21 cellular contexts compared by ENCODE assay signal in genomic region chr18:77076111-77076510, GRCh38. TPM values are rescaled to one million over a fixed set of nuclear protein-coding genes. Genes with fewer than 3 reads are reported as not detected.
DNase-seq lines count a peak whose midpoint lies in the region; ATAC-seq and TF ChIP-seq lines count a peak whose summit lies in the region.
"Had no signal": no experiment of that assay in that cellular context is flagged by ENCODE, and none has a peak within 500 bp of the region (broad histone marks: within the 10 kb centered on the region; RNA-seq: fewer than 3 reads in every experiment).

No MANE protein-coding gene starts in this region.

- H3K4me1 Mint-ChIP-seq in CD4-positive, alpha-beta memory T cell, result peaks cover 67 to 99% (median 87%) of the 10 kb centered on the region in 4 donors
- peaks cover 50% of the 10 kb centered on the region for H3K4me1 Mint-ChIP-seq in activated T-helper 17 cell treated with anti-CD3 and anti-CD28 coated beads, Interleukin-2, amount 50 U/mL, for 72 hours
- peaks cover 80 to 88% of the 10 kb centered on the region in 2 donors for H3K4me1 Mint-ChIP-seq in natural killer cell treated with Interleukin-12 subunit alpha and Interleukin-12 subunit beta and Interleukin-15 and Interleukin-18, amount 100 ng/mL, for 72 hours (ENCODE audit: low read depth in 2 of 2)
- H3K4me1 Mint-ChIP-seq in activated CD4-positive, alpha-beta T cell treated with anti-CD3 and anti-CD28 coated beads, Interleukin-2, amount 10 ng/mL, durations not matched to agents 24 days and 14 days, result peaks cover 64% of the 10 kb centered on the region

- TF ChIP-seq POLR2A in suprapubic skin (IDR thresholded peaks at IDR 0.05), result no peak

- no peak overlapping the region for H3K9ac ChIP-seq in BLaER1 treated with 17β-estradiol and CSF1 and Interleukin-3, amounts not matched to agents 10 nM and 100 nM

- H3K27me3 ChIP-seq in BLaER1 treated with 17β-estradiol and CSF1 and Interleukin-3, amounts not matched to agents 10 nM and 100 nM, result no peaks in the 10 kb centered on the region
- H3K27me3 ChIP-seq in CD4-positive, alpha-beta memory T cell (ENCODE audit: insufficient read depth, low read length), result no peaks in the 10 kb centered on the region
- H3K27me3 ChIP-seq in suprapubic skin, result no peaks in the 10 kb centered on the region

- TF ChIP-seq EP300 in suprapubic skin (IDR thresholded peaks at IDR 0.05), result no peak

- no peaks in the 10 kb centered on the region for H3K27me3 Mint-ChIP-seq in CD4-positive, alpha-beta memory T cell
- H3K27me3 Mint-ChIP-seq in activated T-helper 17 cell treated with anti-CD3 and anti-CD28 coated beads, Interleukin-2, amount 50 U/mL, for 72 hours, result no peaks in the 10 kb centered on the region
- no peaks in the 10 kb centered on the region for H3K27me3 Mint-ChIP-seq in natural killer cell treated with Interleukin-12 subunit alpha and Interleukin-12 subunit beta and Interleukin-15 and Interleukin-18, amount 100 ng/mL, for 72 hours
- no peaks in the 10 kb centered on the region for H3K27me3 Mint-ChIP-seq in activated CD4-positive, alpha-beta T cell treated with anti-CD3 and anti-CD28 coated beads, Interleukin-2, amount 10 ng/mL, durations not matched to agents 24 days and 14 days
- H3K27me3 Mint-ChIP-seq: B cell had no signal

- H3K27ac ChIP-seq in BLaER1 treated with 17β-estradiol and CSF1 and Interleukin-3, amounts not matched to agents 10 nM and 100 nM, result peak overlapping the region in 6 of 11 experiments; percentile 3 to 35 (median 12); a peak in 6 of 22 replicates
- H3K27ac ChIP-seq in CD4-positive, alpha-beta memory T cell (ENCODE audit: low read depth, low read length), result no peak overlapping the region
- H3K27ac ChIP-seq in suprapubic skin, result no peak overlapping the region

- CTCF ChIA-PET in CD4-positive, alpha-beta memory T cell (lab: Charles Lee; ENCODE audit: partially characterized antibody), result interaction anchor here (1.4 kb wide), 1 partner anchor 76 kb away, joined by 3 read pairs; no protein-coding TSS in a partner anchor

- peaks cover 24 to 45% of the 10 kb centered on the region in 2 donors for H3K36me3 Mint-ChIP-seq in CD4-positive, alpha-beta memory T cell
- peaks cover 68% of the 10 kb centered on the region for H3K36me3 Mint-ChIP-seq in activated T-helper 17 cell treated with anti-CD3 and anti-CD28 coated beads, Interleukin-2, amount 50 U/mL, for 72 hours (ENCODE audit: low read depth)
- H3K36me3 Mint-ChIP-seq in natural killer cell treated with Interleukin-12 subunit alpha and Interleukin-12 subunit beta and Interleukin-15 and Interleukin-18, amount 100 ng/mL, for 72 hours, result peaks cover 9% of the 10 kb centered on the region
- H3K36me3 Mint-ChIP-seq in activated CD4-positive, alpha-beta T cell treated with anti-CD3 and anti-CD28 coated beads, Interleukin-2, amount 10 ng/mL, durations not matched to agents 24 days and 14 days (ENCODE audit: low read depth), result peaks cover 36% of the 10 kb centered on the region

- DNase-seq in CD4-positive, alpha-beta memory T cell, result no peak
- DNase-seq in natural killer cell treated with Interleukin-12 subunit alpha and Interleukin-12 subunit beta and Interleukin-15 and Interleukin-18, amount 100 ng/mL, for 72 hours (ENCODE audit: low spot score), result no peak
- no peak for DNase-seq in activated CD4-positive, alpha-beta T cell treated with anti-CD3 and anti-CD28 coated beads, Interleukin-2, amount 10 ng/mL, durations not matched to agents 24 days and 14 days
- no peak for DNase-seq in SIG-M5 treated with dmso at 0.1 percent for 504 hours (lab: John Stamatoyannopoulos, UW; ENCODE audit: unreplicated experiment)
- no peak for DNase-seq in suprapubic skin (ENCODE audit: low spot score in 2 of 2)
- DNase-seq: Caco-2, DMS 273 treated with DMSO at 0.1 percent for 48 hours, DMS79 treated with DMSO at 0.1 percent for 48 hours, NCI-H1092, NCI-H1436, NCI-H187 treated with DMSO at 0.1 percent for 48 hours, NCI-H2107, NCI-H446 treated with DMSO at 0.1 percent for 48 hours, NCI-H526 treated with DMSO at 0.1 percent for 48 hours, Right ventricle myocardium superior had no signal

- H3K4me3 ChIP-seq in BLaER1 treated with 17β-estradiol and CSF1 and Interleukin-3, amounts not matched to agents 10 nM and 100 nM, result no peak overlapping the region
- H3K4me3 ChIP-seq in CD4-positive, alpha-beta memory T cell (ENCODE audit: low read length in 2 of 2), result no peak overlapping the region
- no peak overlapping the region for H3K4me3 ChIP-seq in suprapubic skin
- H3K4me3 ChIP-seq: A549, GM12878, K562 had no signal

- POLR2A ChIA-PET in CD4-positive, alpha-beta memory T cell (lab: Charles Lee; ENCODE audit: partially characterized antibody), result interaction anchor here (1.3 to 15.4 kb wide), 3 partner anchors 9 to 55 kb away, joined by 7 to 150 read pairs (median 7); partner anchors contain the start of gene MBP

- 90% methylated on average over 7 of the region's 9 CpGs for WGBS in suprapubic skin

- no peak for TF ChIP-seq CTCF in suprapubic skin (IDR thresholded peaks at IDR 0.05)

- peaks cover 0 to 96% (median 31%) of the 10 kb centered on the region in 11 experiments; a peak in 14 of 22 replicates for H4K20me1 ChIP-seq in BLaER1 treated with 17β-estradiol and CSF1 and Interleukin-3, amounts not matched to agents 10 nM and 100 nM

- H3K4me3 Mint-ChIP-seq in CD4-positive, alpha-beta memory T cell, result no peak overlapping the region
- no peak overlapping the region for H3K4me3 Mint-ChIP-seq in activated T-helper 17 cell treated with anti-CD3 and anti-CD28 coated beads, Interleukin-2, amount 50 U/mL, for 72 hours
- H3K4me3 Mint-ChIP-seq in natural killer cell treated with Interleukin-12 subunit alpha and Interleukin-12 subunit beta and Interleukin-15 and Interleukin-18, amount 100 ng/mL, for 72 hours, result no peak overlapping the region
- H3K4me3 Mint-ChIP-seq in activated CD4-positive, alpha-beta T cell treated with anti-CD3 and anti-CD28 coated beads, Interleukin-2, amount 10 ng/mL, durations not matched to agents 24 days and 14 days, result no peak overlapping the region
- H3K4me3 Mint-ChIP-seq: B cell had no signal

- H3K9me3 ChIP-seq in BLaER1 treated with 17β-estradiol and CSF1 and Interleukin-3, amounts not matched to agents 10 nM and 100 nM (replicated peaks in 1 of 11), result no peaks in the 10 kb centered on the region
- H3K9me3 ChIP-seq in CD4-positive, alpha-beta memory T cell (ENCODE audit: control insufficient read depth in 1 of 2, low read length in 2 of 2), result no peaks in the 10 kb centered on the region
- H3K9me3 ChIP-seq in suprapubic skin, result no peaks in the 10 kb centered on the region
- H3K9me3 ChIP-seq: A549, Caco-2 had no signal

- H3K4me1 ChIP-seq in BLaER1 treated with 17β-estradiol and CSF1 and Interleukin-3, amounts not matched to agents 10 nM and 100 nM, result peaks cover 22 to 97% (median 86%) of the 10 kb centered on the region in 10 experiments
- peaks cover 83% of the 10 kb centered on the region for H3K4me1 ChIP-seq in CD4-positive, alpha-beta memory T cell (ENCODE audit: insufficient read depth, low read length)
- peaks cover 17% of the 10 kb centered on the region for H3K4me1 ChIP-seq in suprapubic skin
- H3K4me1 ChIP-seq: Caco-2 had no signal

- peak overlapping the region in 4 of 7 donors; percentile 15 to 97 (median 68) for H3K27ac Mint-ChIP-seq in CD4-positive, alpha-beta memory T cell
- H3K27ac Mint-ChIP-seq in activated T-helper 17 cell treated with anti-CD3 and anti-CD28 coated beads, Interleukin-2, amount 50 U/mL, for 72 hours, result peak overlapping the region; percentile 50
- peak overlapping the region; percentile 95 to 97 for H3K27ac Mint-ChIP-seq in natural killer cell treated with Interleukin-12 subunit alpha and Interleukin-12 subunit beta and Interleukin-15 and Interleukin-18, amount 100 ng/mL, for 72 hours
- H3K27ac Mint-ChIP-seq in activated CD4-positive, alpha-beta T cell treated with anti-CD3 and anti-CD28 coated beads, Interleukin-2, amount 10 ng/mL, durations not matched to agents 24 days and 14 days, result no peak overlapping the region

- H3K4me2 ChIP-seq in BLaER1 treated with 17β-estradiol and CSF1 and Interleukin-3, amounts not matched to agents 10 nM and 100 nM, result peak overlapping the region in 4 of 11 experiments; percentile 7 to 17 (median 14); a peak in 5 of 22 replicates
- H3K4me2 ChIP-seq: A549 had no signal

- no peaks in the 10 kb centered on the region for H3K9me3 Mint-ChIP-seq in CD4-positive, alpha-beta memory T cell
- H3K9me3 Mint-ChIP-seq in activated T-helper 17 cell treated with anti-CD3 and anti-CD28 coated beads, Interleukin-2, amount 50 U/mL, for 72 hours, result no peaks in the 10 kb centered on the region
- H3K9me3 Mint-ChIP-seq in natural killer cell treated with Interleukin-12 subunit alpha and Interleukin-12 subunit beta and Interleukin-15 and Interleukin-18, amount 100 ng/mL, for 72 hours, result no peaks in the 10 kb centered on the region
- H3K9me3 Mint-ChIP-seq in activated CD4-positive, alpha-beta T cell treated with anti-CD3 and anti-CD28 coated beads, Interleukin-2, amount 10 ng/mL, durations not matched to agents 24 days and 14 days, result no peaks in the 10 kb centered on the region

- H3K36me3 ChIP-seq in BLaER1 treated with 17β-estradiol and CSF1 and Interleukin-3, amounts not matched to agents 10 nM and 100 nM, result peaks cover 68 to 93% (median 81%) of the 10 kb centered on the region in 11 experiments
- peaks cover 6% of the 10 kb centered on the region for H3K36me3 ChIP-seq in CD4-positive, alpha-beta memory T cell (ENCODE audit: insufficient read depth, low read length)
- H3K36me3 ChIP-seq in suprapubic skin, result no peaks in the 10 kb centered on the region

- ATAC-seq in activated T-helper 17 cell treated with anti-CD3 and anti-CD28 coated beads, Interleukin-2, amount 50 U/mL, for 72 hours (replicated peaks), result no peak
- no peak for ATAC-seq in natural killer cell treated with Interleukin-12 subunit alpha and Interleukin-12 subunit beta and Interleukin-15 and Interleukin-18, amount 100 ng/mL, for 72 hours
- ATAC-seq: A549, GM12878, K562 had no signal

- intact Hi-C loops in CD4-positive, alpha-beta memory T cell (cut with micrococcal nuclease), result no loop called here
- intact Hi-C loops in activated CD4-positive, alpha-beta T cell treated with anti-CD3 and anti-CD28 coated beads, Interleukin-2, amount 10 ng/mL, durations not matched to agents 24 days and 14 days (cut with micrococcal nuclease), result no loop called here

RNA-seq across cellular contexts. Expression of gene MBP, which starts 56.5 kb away (rescaled TPM):
- total RNA-seq in CD4-positive, alpha-beta memory T cell, result 100 to 1,000 TPM; 179 to 187 TPM
- 100 to 1,000 TPM in 1 of 2 donors, 10 to 100 TPM in 1; 92.2 to 119 TPM for polyA plus RNA-seq in CD4-positive, alpha-beta memory T cell
- 10 to 100 TPM; 55.7 to 66.5 TPM for total RNA-seq in activated T-helper 17 cell treated with anti-CD3 and anti-CD28 coated beads, Interleukin-2, amount 50 U/mL, for 72 hours
- total RNA-seq in natural killer cell treated with Interleukin-12 subunit alpha and Interleukin-12 subunit beta and Interleukin-15 and Interleukin-18, amount 100 ng/mL, for 72 hours, result 10 to 100 TPM; 62.5 to 77.6 TPM
- 60.2 and 63.1 TPM in 2 replicates for total RNA-seq in activated CD4-positive, alpha-beta T cell treated with anti-CD3 and anti-CD28 coated beads, Interleukin-2, amount 10 ng/mL, durations not matched to agents 24 days and 14 days
- total RNA-seq in suprapubic skin, result 100 to 1,000 TPM in 1 of 4 donors, 10 to 100 TPM in 3; 37.0 to 100 (median 69.3) TPM
- polyA plus RNA-seq: K562 had no signal

Comparison
In these comparisons a context has a peak if more than half of its experiments do, and no peak if none do; other contexts are left out.
1. H3K27ac ChIP-seq: peak in BLaER1 treated with 17β-estradiol and CSF1 and Interleukin-3, amounts not matched to agents 10 nM and 100 nM (6 of 11); none in CD4-positive, alpha-beta memory T cell (single experiment) and suprapubic skin (single experiment).